1 cellular context compared by ENCODE assay signal in genomic region chr5:102946971-102947370, GRCh38.
TF ChIP-seq lines count a peak whose summit lies in the region.

No MANE protein-coding gene starts in this region.

TF ChIP-seq in SK-N-SH treated with all-trans-retinoic acid at 6 μM for 48 hours, 23 proteins besides CTCF, POLR2A, EP300 and RAD21 (continued from another document):
- TF ChIP-seq, protein P1, sequence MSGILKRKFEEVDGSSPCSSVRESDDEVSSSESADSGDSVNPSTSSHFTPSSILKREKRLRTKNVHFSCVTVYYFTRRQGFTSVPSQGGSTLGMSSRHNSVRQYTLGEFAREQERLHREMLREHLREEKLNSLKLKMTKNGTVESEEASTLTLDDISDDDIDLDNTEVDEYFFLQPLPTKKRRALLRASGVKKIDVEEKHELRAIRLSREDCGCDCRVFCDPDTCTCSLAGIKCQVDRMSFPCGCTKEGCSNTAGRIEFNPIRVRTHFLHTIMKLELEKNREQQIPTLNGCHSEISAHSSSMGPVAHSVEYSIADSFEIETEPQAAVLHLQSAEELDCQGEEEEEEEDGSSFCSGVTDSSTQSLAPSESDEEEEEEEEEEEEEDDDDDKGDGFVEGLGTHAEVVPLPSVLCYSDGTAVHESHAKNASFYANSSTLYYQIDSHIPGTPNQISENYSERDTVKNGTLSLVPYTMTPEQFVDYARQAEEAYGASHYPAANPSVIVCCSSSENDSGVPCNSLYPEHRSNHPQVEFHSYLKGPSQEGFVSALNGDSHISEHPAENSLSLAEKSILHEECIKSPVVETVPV (CRISPR knock-in tag; IDR thresholded peaks at IDR 0.05) = no peak
- TF ChIP-seq, protein P2, sequence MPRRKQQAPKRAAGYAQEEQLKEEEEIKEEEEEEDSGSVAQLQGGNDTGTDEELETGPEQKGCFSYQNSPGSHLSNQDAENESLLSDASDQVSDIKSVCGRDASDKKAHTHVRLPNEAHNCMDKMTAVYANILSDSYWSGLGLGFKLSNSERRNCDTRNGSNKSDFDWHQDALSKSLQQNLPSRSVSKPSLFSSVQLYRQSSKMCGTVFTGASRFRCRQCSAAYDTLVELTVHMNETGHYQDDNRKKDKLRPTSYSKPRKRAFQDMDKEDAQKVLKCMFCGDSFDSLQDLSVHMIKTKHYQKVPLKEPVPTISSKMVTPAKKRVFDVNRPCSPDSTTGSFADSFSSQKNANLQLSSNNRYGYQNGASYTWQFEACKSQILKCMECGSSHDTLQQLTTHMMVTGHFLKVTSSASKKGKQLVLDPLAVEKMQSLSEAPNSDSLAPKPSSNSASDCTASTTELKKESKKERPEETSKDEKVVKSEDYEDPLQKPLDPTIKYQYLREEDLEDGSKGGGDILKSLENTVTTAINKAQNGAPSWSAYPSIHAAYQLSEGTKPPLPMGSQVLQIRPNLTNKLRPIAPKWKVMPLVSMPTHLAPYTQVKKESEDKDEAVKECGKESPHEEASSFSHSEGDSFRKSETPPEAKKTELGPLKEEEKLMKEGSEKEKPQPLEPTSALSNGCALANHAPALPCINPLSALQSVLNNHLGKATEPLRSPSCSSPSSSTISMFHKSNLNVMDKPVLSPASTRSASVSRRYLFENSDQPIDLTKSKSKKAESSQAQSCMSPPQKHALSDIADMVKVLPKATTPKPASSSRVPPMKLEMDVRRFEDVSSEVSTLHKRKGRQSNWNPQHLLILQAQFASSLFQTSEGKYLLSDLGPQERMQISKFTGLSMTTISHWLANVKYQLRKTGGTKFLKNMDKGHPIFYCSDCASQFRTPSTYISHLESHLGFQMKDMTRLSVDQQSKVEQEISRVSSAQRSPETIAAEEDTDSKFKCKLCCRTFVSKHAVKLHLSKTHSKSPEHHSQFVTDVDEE (CRISPR knock-in tag; IDR thresholded peaks at IDR 0.05) = no peak
- TF ChIP-seq ESRRG (CRISPR knock-in tag; IDR thresholded peaks at IDR 0.05) (no peak), ZFP30 (CRISPR knock-in tag; IDR thresholded peaks at IDR 0.05) (no peak), SNAI2 (CRISPR knock-in tag; IDR thresholded peaks at IDR 0.05) (no peak), OSR1 (CRISPR knock-in tag; IDR thresholded peaks at IDR 0.05) (no peak), GLIS3 (CRISPR knock-in tag; IDR thresholded peaks at IDR 0.05) (no peak), PPARA (CRISPR knock-in tag; IDR thresholded peaks at IDR 0.05; ENCODE audit: borderline replicate concordance) (no peak), TCF4 (CRISPR knock-in tag; IDR thresholded peaks at IDR 0.05; ENCODE audit: borderline replicate concordance) (no peak)
